In the genomic region with DNA sequence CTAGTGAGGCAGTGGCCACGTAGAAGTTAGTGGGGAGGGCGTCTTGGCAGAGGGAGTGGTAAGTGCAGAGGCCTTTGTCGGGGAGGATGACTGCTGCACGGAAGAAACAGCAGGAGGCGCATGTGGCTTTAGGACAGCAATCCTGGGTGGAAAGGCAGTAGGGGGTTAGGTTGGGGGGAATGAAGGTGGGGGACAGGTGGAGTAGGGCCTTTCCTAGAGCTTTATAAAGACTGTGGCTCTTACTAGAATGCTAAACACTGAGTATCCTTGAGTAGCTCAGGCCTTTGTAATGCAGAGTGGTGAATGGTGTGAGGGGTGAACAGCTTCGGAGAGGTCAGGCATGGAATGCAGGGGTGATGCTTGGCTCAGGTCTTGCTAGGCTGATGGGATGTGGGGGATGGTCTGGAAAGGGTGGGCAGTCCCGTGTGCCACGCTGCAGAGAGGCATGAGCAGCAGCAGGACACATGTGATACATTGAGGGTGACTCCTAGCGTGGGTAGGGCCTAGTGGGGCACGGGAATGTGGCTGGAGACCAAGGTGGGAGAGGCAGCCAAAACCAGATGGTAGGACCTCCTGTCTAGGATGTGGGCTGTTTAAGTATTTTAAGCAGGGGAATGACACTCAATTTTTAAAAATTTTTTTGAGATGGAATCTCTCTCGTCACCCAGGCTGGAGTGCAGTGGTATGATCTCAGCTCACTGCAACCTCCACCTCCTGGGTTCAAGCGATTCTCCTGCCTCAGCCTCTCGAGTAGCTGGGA, we compare ENCODE assay signal across 10 cellular contexts. TPM values are rescaled to one million over a fixed set of nuclear protein-coding genes. Genes with fewer than 3 reads are reported as not detected.
DNase-seq lines count a peak whose midpoint lies in the region; ATAC-seq and TF ChIP-seq lines count a peak whose summit lies in the region.
"Had no signal": no experiment of that assay in that cellular context is flagged by ENCODE, and none has a peak within 500 bp of the region (broad histone marks: within the 10 kb centered on the region; RNA-seq: fewer than 3 reads in every experiment).

No MANE protein-coding gene starts in this region.

- H3K9me3 ChIP-seq in testis = no peaks in the 10 kb centered on the region

- H3K27ac ChIP-seq in GM23338 (ENCODE audit: low read depth) (peak overlapping the region; percentile 95), testis (no peak overlapping the region)
- H3K27ac ChIP-seq: parathyroid adenoma had no signal

- H3K9me3 Mint-ChIP-seq in GM23338 (peaks cover 3% of the 10 kb centered on the region; the same call in 2 of the 3 replicates), neural crest cell (no peaks in the 10 kb centered on the region)
- H3K9me3 Mint-ChIP-seq in activated T-helper 17 cell treated with anti-CD3 and anti-CD28 coated beads, Interleukin-2, amount 50 U/mL, for 72 hours = peaks cover 4% of the 10 kb centered on the region

- peaks cover 3% of the 10 kb centered on the region; the same call in 1 of the 2 replicates for H3K36me3 ChIP-seq in GM23338 (ENCODE audit: insufficient read depth)
- no peaks in the 10 kb centered on the region for H3K36me3 ChIP-seq in testis (ENCODE audit: low read depth, missing control alignments)

- H3K4me2 ChIP-seq in GM23338 = peak overlapping the region; percentile 63

- no peaks in the 10 kb centered on the region for H4K20me1 ChIP-seq in GM23338 (replicated peaks; ENCODE audit: insufficient read depth)

- peaks cover 82% of the 10 kb centered on the region for H3K79me2 ChIP-seq in GM23338 (replicated peaks; ENCODE audit: insufficient read depth)

- DNase-seq in GM23338 (ENCODE audit: low spot score) (peak; percentile 97), fibroblast of the aortic adventitia (ENCODE audit: low read depth) (peak; percentile 60), neural crest cell (ENCODE audit: low read depth, low spot score) (no peak), testis (no peak), HuH-7 (ENCODE audit: low spot score) (no peak)
- DNase-seq: activated T-cell treated with anti-CD3 and anti-CD28 coated beads, Interleukin-2, amount 50 U/mL, for 1 hour had no signal

- peaks cover 3% of the 10 kb centered on the region; the same call in 1 of the 2 replicates for H3F3A ChIP-seq in GM23338 (replicated peaks; ENCODE audit: low read depth)

- intact Hi-C loops in testis (cut with DNase I; ENCODE audit: low total_unique reads) = no loop called here

- H3K9me2 ChIP-seq in GM23338 (ENCODE audit: insufficient read depth) = no peaks in the 10 kb centered on the region

- ATAC-seq in GM23338 (peak; percentile 95), GM21529 (IDR thresholded peaks at IDR 0.05; ENCODE audit: unreplicated experiment) (no peak), GM19452 (IDR thresholded peaks at IDR 0.05; ENCODE audit: unreplicated experiment) (no peak)
- no peak for ATAC-seq in activated T-helper 17 cell treated with anti-CD3 and anti-CD28 coated beads, Interleukin-2, amount 50 U/mL, for 72 hours (replicated peaks)

- WGBS in testis, 2 donors = 74 to 78% methylated on average over 13 of the region's 13 CpGs

- no peak for TF ChIP-seq POLR2A in testis (IDR thresholded peaks at IDR 0.05)

- H3K4me3 Mint-ChIP-seq in GM23338 (peak overlapping the region; percentile 38), neural crest cell (peak overlapping the region; percentile 68)
- H3K4me3 Mint-ChIP-seq in activated T-helper 17 cell treated with anti-CD3 and anti-CD28 coated beads, Interleukin-2, amount 50 U/mL, for 72 hours = no peak overlapping the region

- H3K27me3 Mint-ChIP-seq in GM23338 (ENCODE audit: insufficient read depth, low read depth, poor library complexity) = peaks cover 9% of the 10 kb centered on the region
- no peaks in the 10 kb centered on the region for H3K27me3 Mint-ChIP-seq in activated T-helper 17 cell treated with anti-CD3 and anti-CD28 coated beads, Interleukin-2, amount 50 U/mL, for 72 hours
- H3K27me3 Mint-ChIP-seq in neural crest cell (ENCODE audit: low read depth) = no peaks in the 10 kb centered on the region

- H3K4me1 Mint-ChIP-seq in GM23338 = peaks cover 58% of the 10 kb centered on the region
- H3K4me1 Mint-ChIP-seq in activated T-helper 17 cell treated with anti-CD3 and anti-CD28 coated beads, Interleukin-2, amount 50 U/mL, for 72 hours = peaks cover 29% of the 10 kb centered on the region
- H3K4me1 Mint-ChIP-seq in neural crest cell = peaks cover 58% of the 10 kb centered on the region

- H3K27ac Mint-ChIP-seq in GM23338 (peak overlapping the region; percentile 98), neural crest cell (ENCODE audit: unreplicated experiment) (peak overlapping the region; percentile 59)
- H3K27ac Mint-ChIP-seq in activated T-helper 17 cell treated with anti-CD3 and anti-CD28 coated beads, Interleukin-2, amount 50 U/mL, for 72 hours = peak overlapping the region; percentile 50

- peak; percentile 43 to 78; a peak in 3 of 4 replicates for TF ChIP-seq CTCF in GM23338 (conservative IDR thresholded peaks at IDR 0.05; ENCODE audit: low read depth in 2 of 2)
- peak; percentile 44 for TF ChIP-seq CTCF in fibroblast of the aortic adventitia (IDR thresholded peaks at IDR 0.05; ENCODE audit: insufficient read depth, low read length)
- TF ChIP-seq CTCF in neural crest cell (conservative IDR thresholded peaks at IDR 0.05) = peak; percentile 32
- TF ChIP-seq CTCF in testis (IDR thresholded peaks at IDR 0.05) = no peak

- H2AFZ ChIP-seq in GM23338 = no peak overlapping the region
- H2AFZ ChIP-seq: parathyroid adenoma had no signal

- peaks cover 27% of the 10 kb centered on the region for H3K36me3 Mint-ChIP-seq in GM23338 (ENCODE audit: low read depth)
- H3K36me3 Mint-ChIP-seq in activated T-helper 17 cell treated with anti-CD3 and anti-CD28 coated beads, Interleukin-2, amount 50 U/mL, for 72 hours (ENCODE audit: low read depth) = peaks cover 83% of the 10 kb centered on the region
- H3K36me3 Mint-ChIP-seq in neural crest cell (ENCODE audit: low read depth) = peaks cover 20% of the 10 kb centered on the region

- H3K27me3 ChIP-seq in GM23338 (ENCODE audit: insufficient read depth) (no peaks in the 10 kb centered on the region), testis (no peaks in the 10 kb centered on the region)

- peak overlapping the region; percentile 31; the same call in 1 of the 2 replicates for H3K4me3 ChIP-seq in GM23338
- H3K4me3 ChIP-seq in fibroblast of the aortic adventitia (ENCODE audit: low read depth, low read length) = peak overlapping the region; percentile 42
- no peak overlapping the region for H3K4me3 ChIP-seq in testis

- H3K4me1 ChIP-seq in GM23338 (ENCODE audit: insufficient read depth) (peaks cover 58% of the 10 kb centered on the region), testis (peaks cover 6% of the 10 kb centered on the region)
- H3K4me1 ChIP-seq: parathyroid adenoma had no signal

TF ChIP-seq in GM23338, 12 proteins besides CTCF, POLR2A, EP300 and RAD21 (continues in another document):
- TF ChIP-seq, protein P1, sequence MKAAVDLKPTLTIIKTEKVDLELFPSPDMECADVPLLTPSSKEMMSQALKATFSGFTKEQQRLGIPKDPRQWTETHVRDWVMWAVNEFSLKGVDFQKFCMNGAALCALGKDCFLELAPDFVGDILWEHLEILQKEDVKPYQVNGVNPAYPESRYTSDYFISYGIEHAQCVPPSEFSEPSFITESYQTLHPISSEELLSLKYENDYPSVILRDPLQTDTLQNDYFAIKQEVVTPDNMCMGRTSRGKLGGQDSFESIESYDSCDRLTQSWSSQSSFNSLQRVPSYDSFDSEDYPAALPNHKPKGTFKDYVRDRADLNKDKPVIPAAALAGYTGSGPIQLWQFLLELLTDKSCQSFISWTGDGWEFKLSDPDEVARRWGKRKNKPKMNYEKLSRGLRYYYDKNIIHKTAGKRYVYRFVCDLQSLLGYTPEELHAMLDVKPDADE (IDR thresholded peaks at IDR 0.05) = no peak

RNA-seq across cellular contexts. Expression of gene AP2A2, which starts 19.2 kb away (rescaled TPM):
- total RNA-seq in GM23338 (2014; rRNA removed; shearing (Covaris generic)) = 36.4 and 47.5 TPM in 2 replicates
- 23.7 and 28.4 TPM in 2 replicates for polyA plus RNA-seq in GM23338 (2016; fragmentation: Nextera tagmentation; extraction: Ambion mirVana)
- 10 to 100 TPM; 69.1 to 76.2 TPM for total RNA-seq in activated T-helper 17 cell treated with anti-CD3 and anti-CD28 coated beads, Interleukin-2, amount 50 U/mL, for 72 hours
- total RNA-seq in fibroblast of the aortic adventitia (ENCODE audit: low replicate concordance) = 65.4 and 72.9 TPM in 2 replicates
- total RNA-seq in neural crest cell = 75.5 and 78.1 TPM in 2 replicates
- 10 to 100 TPM; 82.0 to 95.0 TPM for total RNA-seq in testis
- polyA plus RNA-seq in testis (ENCODE audit: insufficient read depth, low read depth, low replicate concordance) = 106 TPM

RNA-seq across cellular contexts. Expression of gene CHID1, which starts 34.3 kb away (rescaled TPM):
- total RNA-seq in GM23338 (2014; rRNA removed; shearing (Covaris generic)) = 51.2 and 67.3 TPM in 2 replicates
- polyA plus RNA-seq in GM23338 (2016; fragmentation: Nextera tagmentation; extraction: Ambion mirVana) = 54.1 and 55.4 TPM in 2 replicates
- 10 to 100 TPM; 71.9 to 72.6 TPM for total RNA-seq in activated T-helper 17 cell treated with anti-CD3 and anti-CD28 coated beads, Interleukin-2, amount 50 U/mL, for 72 hours
- total RNA-seq in fibroblast of the aortic adventitia (ENCODE audit: low replicate concordance) = 35.1 and 47.2 TPM in 2 replicates
- 81.8 and 82.4 TPM in 2 replicates for total RNA-seq in neural crest cell
- 100 to 1,000 TPM; 146 to 176 TPM for total RNA-seq in testis
- polyA plus RNA-seq in testis (ENCODE audit: insufficient read depth, low read depth, low replicate concordance) = 134 TPM

Comparison
In these comparisons a context has a peak if more than half of its experiments do, and no peak if none do; other contexts are left out.
1. DNase-seq: peak in GM23338 (single experiment) and fibroblast of the aortic adventitia (single experiment); none in neural crest cell (single experiment), testis (single experiment) and HuH-7 (single experiment).
2. H3K4me3 ChIP-seq: peak in GM23338 (single experiment) and fibroblast of the aortic adventitia (single experiment); none in testis (0 of 2).
3. CTCF ChIP-seq: peak in GM23338 (2 of 2), fibroblast of the aortic adventitia (single experiment) and neural crest cell (single experiment); none in testis (0 of 3).
4. Peak in every context shown above with its lines, with median percentiles within 50 percentile points of each other: H3K27ac Mint-ChIP-seq.